Comparison of ENCODE assay signal across 19 cellular contexts in the genomic region with DNA sequence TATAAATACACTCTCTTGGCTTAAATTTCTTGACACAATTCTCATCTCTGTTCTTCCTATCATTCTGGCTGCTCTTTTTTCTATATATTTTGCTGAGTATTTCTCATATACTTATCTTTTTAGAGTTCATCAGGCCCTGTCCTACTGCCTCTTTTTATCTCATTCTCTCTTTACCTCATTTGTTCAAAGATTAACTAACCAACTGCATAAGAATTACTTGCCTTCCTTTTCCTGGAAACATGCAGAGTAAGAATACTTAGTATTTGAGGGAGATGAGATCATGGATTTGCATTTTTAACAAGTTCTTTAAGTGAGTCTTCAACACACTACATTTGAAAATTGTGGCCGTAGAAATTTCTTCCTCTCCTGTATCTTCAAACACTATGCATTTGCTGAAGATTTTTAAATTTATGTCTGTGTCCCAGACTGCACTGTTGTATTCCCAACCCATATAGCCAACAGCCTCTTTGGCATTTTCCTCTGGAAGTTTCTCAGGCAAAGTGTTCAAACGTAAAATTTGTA. TPM values are rescaled to one million over a fixed set of nuclear protein-coding genes. Genes with fewer than 3 reads are reported as not detected.
DNase-seq lines count a peak whose midpoint lies in the region; ATAC-seq, FAIRE-seq and TF ChIP-seq lines count a peak whose summit lies in the region.
"Had no signal": no experiment of that assay in that cellular context is flagged by ENCODE, and none has a peak within 500 bp of the region (broad histone marks: within the 10 kb centered on the region; RNA-seq: fewer than 3 reads in every experiment).

No MANE protein-coding gene starts in this region.

- H3K79me2 ChIP-seq in K562 (ENCODE audit: control insufficient read depth, insufficient read depth, low read length) = peaks cover 76% of the 10 kb centered on the region
- H3K79me2 ChIP-seq in OCI-LY7 (ENCODE audit: insufficient read depth, low read depth, low read length) = no peaks in the 10 kb centered on the region

- peak overlapping the region; percentile 84 for H3K27ac Mint-ChIP-seq in activated CD4-positive, alpha-beta T cell treated with anti-CD3 and anti-CD28 coated beads, Interleukin-2, amount 10 ng/mL, durations not matched to agents 7 days and 5 days
- peak overlapping the region; percentile 52 to 73 (median 64) for H3K27ac Mint-ChIP-seq in nephron
- no peak overlapping the region for H3K27ac Mint-ChIP-seq in stimulated activated memory B cell treated with anti-CD40 and anti-IgM and Interleukin-4, amounts not matched to agents 10 μg/mL and 1 μg/mL and 100 μg/mL, for 72 hours

- H3K9me3 Mint-ChIP-seq in activated CD4-positive, alpha-beta T cell treated with anti-CD3 and anti-CD28 coated beads, Interleukin-2, amount 10 ng/mL, durations not matched to agents 7 days and 5 days = no peaks in the 10 kb centered on the region
- H3K9me3 Mint-ChIP-seq in nephron = no peaks in the 10 kb centered on the region
- H3K9me3 Mint-ChIP-seq in stimulated activated memory B cell treated with anti-CD40 and anti-IgM and Interleukin-4, amounts not matched to agents 10 μg/mL and 1 μg/mL and 100 μg/mL, for 72 hours = no peaks in the 10 kb centered on the region
- H3K9me3 Mint-ChIP-seq: CD4-positive, alpha-beta memory T cell had no signal

- H3K4me1 Mint-ChIP-seq in activated CD4-positive, alpha-beta T cell treated with anti-CD3 and anti-CD28 coated beads, Interleukin-2, amount 10 ng/mL, durations not matched to agents 7 days and 5 days = peaks cover 34% of the 10 kb centered on the region
- H3K4me1 Mint-ChIP-seq in nephron = peaks cover 42% of the 10 kb centered on the region
- H3K4me1 Mint-ChIP-seq in stimulated activated memory B cell treated with anti-CD40 and anti-IgM and Interleukin-4, amounts not matched to agents 10 μg/mL and 1 μg/mL and 100 μg/mL, for 72 hours = no peaks in the 10 kb centered on the region

- H3K27me3 ChIP-seq in K562 (ENCODE audit: control insufficient read depth in 2 of 2, insufficient read depth in 2 of 2, low read length in 2 of 2) = no peaks in the 10 kb centered on the region
- H3K27me3 ChIP-seq: ascending aorta, stomach had no signal

- no peak for TF ChIP-seq CTCF in K562 (IDR thresholded peaks at IDR 0.05 in 2 of 3, conservative IDR thresholded peaks at IDR 0.05 in 1 of 3; ENCODE audit: insufficient read depth in 2 of 3, low read depth in 1 of 3, low read length in 3 of 3)
- no peak for TF ChIP-seq CTCF in nephron (IDR thresholded peaks at IDR 0.05; ENCODE audit: unreplicated experiment in 3 of 3)
- no peak for TF ChIP-seq CTCF in OCI-LY7 (conservative IDR thresholded peaks at IDR 0.05; ENCODE audit: low read length)

- H3K36me3 Mint-ChIP-seq in activated CD4-positive, alpha-beta T cell treated with anti-CD3 and anti-CD28 coated beads, Interleukin-2, amount 10 ng/mL, durations not matched to agents 7 days and 5 days (ENCODE audit: low read depth) = no peaks in the 10 kb centered on the region
- H3K36me3 Mint-ChIP-seq in nephron (ENCODE audit: low read depth) = no peaks in the 10 kb centered on the region
- no peaks in the 10 kb centered on the region for H3K36me3 Mint-ChIP-seq in stimulated activated memory B cell treated with anti-CD40 and anti-IgM and Interleukin-4, amounts not matched to agents 10 μg/mL and 1 μg/mL and 100 μg/mL, for 72 hours
- H3K36me3 Mint-ChIP-seq: CD4-positive, alpha-beta memory T cell had no signal

- no peaks in the 10 kb centered on the region for H3K9me3 ChIP-seq in K562 (replicated peaks; ENCODE audit: control insufficient read depth, insufficient read depth, low read depth, low read length)
- no peaks in the 10 kb centered on the region for H3K9me3 ChIP-seq in OCI-LY7 (ENCODE audit: low read length)
- H3K9me3 ChIP-seq: ascending aorta, stomach had no signal

- 3% methylated on average over 2 of the region's 2 CpGs for WGBS in K562 (ENCODE audit: insufficient coverage, low coverage, missing lambda C conversion rate)

- FAIRE-seq in RCC 7860 (lab: Jason Lieb, UNC) = peak; percentile 88
- FAIRE-seq in K562 (lab: Jason Lieb, UNC) = peak; percentile 84
- FAIRE-seq: colon, urothelium cell line had no signal

- 0 out of 2 replicates have a peak overlapping the region, but pooled peaks have one; percentile 14 for H2AFZ ChIP-seq in K562 (ENCODE audit: low read depth, low read length)
- H2AFZ ChIP-seq in OCI-LY7 (ENCODE audit: low read length) = no peak overlapping the region

- H3K4me1 ChIP-seq in K562 (replicated peaks in 1 of 2; ENCODE audit: control insufficient read depth in 2 of 2, insufficient read depth in 2 of 2, low read length in 2 of 2) = peaks cover 24 to 81% of the 10 kb centered on the region in 2 experiments
- no peaks in the 10 kb centered on the region for H3K4me1 ChIP-seq in OCI-LY7 (ENCODE audit: insufficient read depth, low read length, poor library complexity, severe bottlenecking)

- DNase-seq in activated CD4-positive, alpha-beta T cell treated with anti-CD3 and anti-CD28 coated beads, Interleukin-2, amount 10 ng/mL, durations not matched to agents 7 days and 5 days = no peak
- no peak for DNase-seq in activated CD4-positive, alpha-beta T cell treated with anti-CD3 and anti-CD28 coated beads, Interleukin-2, amount 50 U/mL, for 1 hour
- DNase-seq in RCC 7860 (ENCODE audit: low spot score) (peak; percentile 49), K562 (ENCODE audit: extremely low read depth in 1 of 4, low spot score in 3 of 4) (peak in 3 of 4 experiments; percentile 35 to 85 (median 71)), OCI-LY7 (ENCODE audit: low spot score) (no peak), SKM-1 (lab: John Stamatoyannopoulos, UW; ENCODE audit: unreplicated experiment) (no peak)
- DNase-seq: activated CD4-positive, CD25-positive, alpha-beta regulatory T cell; CD4-positive, alpha-beta memory T cell; NCI-H1436; NCI-H2171 treated with DMSO at 0.1 percent for 48 hours; stimulated activated CD4-positive, alpha-beta T cell treated with anti-CD3 and anti-CD28 coated beads, Interleukin-15, amount 100 ng/mL, for 24 hours; stomach; SW 1271 had no signal

- CTCF ChIA-PET in activated CD4-positive, alpha-beta T cell treated with anti-CD3 and anti-CD28 coated beads, Interleukin-2, amount 10 ng/mL, durations not matched to agents 7 days and 5 days (lab: Charles Lee) = interaction anchor here (0.8 kb wide), 1 partner anchor 12 kb away, joined by 3 read pairs; no protein-coding TSS in a partner anchor
- CTCF ChIA-PET in K562 (lab: Yijun Ruan, JAX; ENCODE audit: low intra/inter-chr PET ratio) = no interaction called here
- CTCF ChIA-PET in OCI-LY7 (lab: Charles Lee; ENCODE audit: unreplicated experiment) = no interaction called here

- H3K4me2 ChIP-seq in K562 (ENCODE audit: insufficient read depth, low read length) (peak overlapping the region; percentile 77), OCI-LY7 (ENCODE audit: low read length) (no peak overlapping the region)

- in situ Hi-C loops in K562 (cut with MboI) = loop anchor here (25.0 kb wide), 1 partner anchor 1265 kb away; the partner anchor contains the start of gene ETV1

- intact Hi-C loops in K562 (cut with micrococcal nuclease) = no loop called here
- intact Hi-C loops in OCI-LY7 (cut with micrococcal nuclease; ENCODE audit: unreplicated experiment) = loop anchor here (10.0 kb wide), 1 partner anchor 192 kb away; no protein-coding TSS in a partner anchor

- no peaks in the 10 kb centered on the region for H3K9me2 ChIP-seq in OCI-LY7 (ENCODE audit: insufficient read depth, low read length)

- ATAC-seq in K562 = peak; percentile 39
- no peak for ATAC-seq in stimulated activated memory B cell treated with anti-CD40 and anti-IgM and Interleukin-4, amounts not matched to agents 10 μg/mL and 1 μg/mL and 100 μg/mL, for 72 hours

- H3K27ac ChIP-seq in K562 (ENCODE audit: extremely low read depth, low read depth, low read length) (peak overlapping the region; percentile 95), OCI-LY7 (ENCODE audit: low read depth, low read length, poor library complexity, severe bottlenecking) (no peak overlapping the region)
- H3K27ac ChIP-seq: ascending aorta, epithelial cell of prostate, stomach had no signal

- no peak overlapping the region for H3K4me3 Mint-ChIP-seq in activated CD4-positive, alpha-beta T cell treated with anti-CD3 and anti-CD28 coated beads, Interleukin-2, amount 10 ng/mL, durations not matched to agents 7 days and 5 days
- H3K4me3 Mint-ChIP-seq in nephron = no peak overlapping the region
- no peak overlapping the region for H3K4me3 Mint-ChIP-seq in stimulated activated memory B cell treated with anti-CD40 and anti-IgM and Interleukin-4, amounts not matched to agents 10 μg/mL and 1 μg/mL and 100 μg/mL, for 72 hours
- H3K4me3 Mint-ChIP-seq: CD4-positive, alpha-beta memory T cell had no signal

- H3K9me1 ChIP-seq in K562 (ENCODE audit: control insufficient read depth, insufficient read depth, low read length) = no peaks in the 10 kb centered on the region

- H3K4me3 ChIP-seq in K562 (0 out of 2 replicates have a peak overlapping the region, but pooled peaks have one; percentile 1), OCI-LY7 (ENCODE audit: low read depth, low read length, poor library complexity, severe bottlenecking) (no peak overlapping the region)
- H3K4me3 ChIP-seq: ascending aorta, stomach had no signal

- TF ChIP-seq POLR2A in K562 (conservative IDR thresholded peaks at IDR 0.05) = peak; percentile 59

- POLR2A ChIA-PET in activated CD4-positive, alpha-beta T cell treated with anti-CD3 and anti-CD28 coated beads, Interleukin-2, amount 10 ng/mL, durations not matched to agents 7 days and 5 days (lab: Charles Lee) = no interaction called here
- POLR2A ChIA-PET in K562 (lab: Yijun Ruan, JAX) (interaction anchor here (0.6 to 0.9 kb wide), 2 partner anchors 30 to 393 kb away, joined by 3 to 4 read pairs; no protein-coding TSS in a partner anchor), OCI-LY7 (lab: Charles Lee) (no interaction called here)

- H3K36me3 ChIP-seq in K562 (ENCODE audit: control insufficient read depth, insufficient read depth, low read length) (no peaks in the 10 kb centered on the region), OCI-LY7 (ENCODE audit: insufficient read depth, low read length) (no peaks in the 10 kb centered on the region)
- H3K36me3 ChIP-seq: ascending aorta, stomach had no signal

- peak; percentile 94 for TF ChIP-seq EP300 in K562 (IDR thresholded peaks at IDR 0.05; ENCODE audit: low read length)

- BruUV-seq in K562 (replicated peaks; lab: Mats Ljungman, UMichigan) (no TSS peak), OCI-LY7 (replicated peaks; lab: Mats Ljungman, UMichigan) (no TSS peak)

- no peaks in the 10 kb centered on the region for H3K27me3 Mint-ChIP-seq in activated CD4-positive, alpha-beta T cell treated with anti-CD3 and anti-CD28 coated beads, Interleukin-2, amount 10 ng/mL, durations not matched to agents 7 days and 5 days
- H3K27me3 Mint-ChIP-seq in nephron (ENCODE audit: low read depth) = no peaks in the 10 kb centered on the region
- no peaks in the 10 kb centered on the region for H3K27me3 Mint-ChIP-seq in stimulated activated memory B cell treated with anti-CD40 and anti-IgM and Interleukin-4, amounts not matched to agents 10 μg/mL and 1 μg/mL and 100 μg/mL, for 72 hours
- H3K27me3 Mint-ChIP-seq: CD4-positive, alpha-beta memory T cell had no signal

- H4K20me1 ChIP-seq in K562 (replicated peaks; ENCODE audit: control insufficient read depth, insufficient read depth, low read length) (no peaks in the 10 kb centered on the region), OCI-LY7 (ENCODE audit: insufficient read depth, low read length) (no peaks in the 10 kb centered on the region)

- 0 out of 4 replicates have a peak, but pooled peaks of 1 of the 2 experiments have one; percentile 10 for TF ChIP-seq RAD21 in K562 (CRISPR knock-in tag; conservative IDR thresholded peaks at IDR 0.05 in 1 of 2, IDR thresholded peaks at IDR 0.05 in 1 of 2)

- H3K9ac ChIP-seq in K562 (ENCODE audit: insufficient read depth in 1 of 2, low read depth in 2 of 2, low read length in 2 of 2) = peak overlapping the region in 1 of 2 experiments; percentile 84; a peak in 2 of 4 replicates

RNA-seq across cellular contexts. Expression of gene ARL4A, which starts 35.3 kb away (rescaled TPM):
- total RNA-seq in activated CD4-positive, alpha-beta T cell treated with anti-CD3 and anti-CD28 coated beads, Interleukin-2, amount 10 ng/mL, durations not matched to agents 7 days and 5 days = 10 to 100 TPM; 13.9 to 14.9 TPM
- total RNA-seq in K562 (2011; cell fraction: chromatin; rRNA removed; ENCODE audit: low replicate concordance) = 106 and 313 TPM in 2 replicates
- total RNA-seq in K562 (2011; cell fraction: nucleolus; rRNA removed) = 71.9 and 88.4 TPM in 2 replicates
- 146 and 153 TPM in 2 replicates for total RNA-seq in K562 (2011; cell fraction: nucleoplasm; rRNA removed)
- 96.3 and 118 TPM in 2 replicates for total RNA-seq in K562 (2014; rRNA removed)
- total RNA-seq in K562 (2014; rRNA removed; fragmentation: Illumina TruSeq; extraction: Trizol) = 226 and 276 TPM in 2 replicates
- 118 and 129 TPM in 2 replicates for total RNA-seq in K562 (2015; rRNA removed; fragmentation: Illumina TruSeq; extraction: Trizol)
- 130 and 134 TPM in 2 replicates for total RNA-seq in K562 (2021)
- 170 and 244 TPM in 2 replicates for polyA plus RNA-seq in K562 (2011; rRNA removed)
- polyA plus RNA-seq in K562 (2011; cell fraction: cytosol; rRNA removed) = 44.4 and 98.4 TPM in 2 replicates
- polyA plus RNA-seq in K562 (2011; cell fraction: nucleus; rRNA removed) = 65.4 and 97.9 TPM in 2 replicates
- polyA plus RNA-seq in K562 (2012) = 85.7 and 127 TPM in 2 replicates
- polyA plus RNA-seq in K562 (2014; fragmentation: Illumina TruSeq; extraction: Trizol) = 172 and 178 TPM in 2 replicates
- polyA plus RNA-seq in K562 (2014; fragmentation: Nextera tagmentation; extraction: Ambion mirVana) = 100 to 1,000 TPM; 553 to 688 TPM
- polyA plus RNA-seq in K562 (2014; rRNA removed) = 143 and 153 TPM in 2 replicates
- polyA minus RNA-seq in K562 (2011; rRNA and poly(A)+ RNA removed) = 304 and 306 TPM in 2 replicates
- polyA minus RNA-seq in K562 (2011; cell fraction: cytosol; rRNA and poly(A)+ RNA removed) = 57.3 and 86.6 TPM in 2 replicates
- polyA minus RNA-seq in K562 (2011; cell fraction: nucleus; rRNA and poly(A)+ RNA removed) = 110 and 254 TPM in 2 replicates
- total RNA-seq in OCI-LY7 (2014; rRNA removed; shearing (Covaris generic)) = 5.5 and 7.4 TPM in 2 replicates
- 10.1 and 13.1 TPM in 2 replicates for total RNA-seq in OCI-LY7 (2022)

Comparison
In these comparisons a context has a peak if more than half of its experiments do, and no peak if none do; other contexts are left out.
1. DNase-seq: peak in RCC 7860 (single experiment) and K562 (3 of 4); none in activated CD4-positive, alpha-beta T cell treated with anti-CD3 and anti-CD28 coated beads, Interleukin-2, amount 10 ng/mL, durations not matched to agents 7 days and 5 days (single experiment), activated CD4-positive, alpha-beta T cell treated with anti-CD3 and anti-CD28 coated beads, Interleukin-2, amount 50 U/mL, for 1 hour (single experiment), OCI-LY7 (single experiment) and SKM-1 (single experiment).
2. RNA of gene ARL4A, which starts 35.3 kb away (total RNA-seq): 71.9 to 313 TPM in K562; 13.9 to 14.9 TPM in activated CD4-positive, alpha-beta T cell treated with anti-CD3 and anti-CD28 coated beads, Interleukin-2, amount 10 ng/mL, durations not matched to agents 7 days and 5 days and 5.5 to 13.1 TPM in OCI-LY7; every median in the first group is over 4 times any median in the second.